8 cellular contexts compared by ENCODE assay signal in genomic region chr13:20525144-20525600, GRCh38. TPM values are rescaled to one million over a fixed set of nuclear protein-coding genes. Genes with fewer than 3 reads are reported as not detected.
DNase-seq lines count a peak whose midpoint lies in the region; TF ChIP-seq lines count a peak whose summit lies in the region.

No MANE protein-coding gene starts in this region.

- H3K9ac ChIP-seq in OCI-LY3 (ENCODE audit: low read length) (peak overlapping the region; percentile 85), skeletal muscle satellite cell (ENCODE audit: low read depth, low read length) (peak overlapping the region; percentile 79)

- H3K4me3 Mint-ChIP-seq in MCF 10A (ENCODE audit: unreplicated experiment), result peak overlapping the region; percentile 83

- H3K27me3 Mint-ChIP-seq in MCF 10A (ENCODE audit: insufficient read depth, unreplicated experiment), result no peaks in the 10 kb centered on the region

- no peaks in the 10 kb centered on the region for H4K20me1 ChIP-seq in OCI-LY3 (ENCODE audit: insufficient read depth, low read length)

- peak overlapping the region; percentile 73 for H2AFZ ChIP-seq in OCI-LY3 (ENCODE audit: low read depth, low read length)

- H3K9me3 Mint-ChIP-seq in MCF 10A (ENCODE audit: unreplicated experiment), result no peaks in the 10 kb centered on the region

- H3K4me2 ChIP-seq in OCI-LY3 (ENCODE audit: low read length) (peak overlapping the region; percentile 69), skeletal muscle satellite cell (ENCODE audit: low read length) (peak overlapping the region; percentile 86)

- H3K27ac ChIP-seq in OCI-LY3 (ENCODE audit: low read length), result no peak overlapping the region

- BruUV-seq in MCF 10A (replicated peaks; lab: Mats Ljungman, UMichigan), result no TSS peak

- in situ Hi-C loops in G401 (cut with HindIII; ENCODE audit: low sequenced_read_pairs), result no loop called here
- in situ Hi-C loops in HAP-1 (cut with MboI; ENCODE audit: low sequenced_read_pairs), result no loop called here
- in situ Hi-C loops in GM13977 (cut with MboI; ENCODE audit: low pct_unique_long_range_greater_than_20kb, low sequenced_read_pairs, unreplicated experiment), result no loop called here

- H3K4me1 ChIP-seq in HAP-1 (peaks cover 7% of the 10 kb centered on the region), OCI-LY3 (ENCODE audit: low read length) (peaks cover 29% of the 10 kb centered on the region), skeletal muscle satellite cell (ENCODE audit: control insufficient read depth, insufficient read depth, low read length) (peaks cover 12% of the 10 kb centered on the region)

- no peak for TF ChIP-seq CTCF in OCI-LY3 (IDR thresholded peaks at IDR 0.05; ENCODE audit: low read depth, low read length)
- TF ChIP-seq CTCF in MCF 10A (IDR thresholded peaks at IDR 0.05; ENCODE audit: unreplicated experiment), result no peak
- no peak for TF ChIP-seq CTCF in GM13977 (IDR thresholded peaks at IDR 0.05; ENCODE audit: extremely low read depth, insufficient read depth, missing control alignments)

- CTCF ChIA-PET in MCF 10A (lab: Yijun Ruan, JAX), result no interaction called here

- H3K9me3 ChIP-seq in HAP-1 (no peaks in the 10 kb centered on the region), OCI-LY3 (ENCODE audit: insufficient read depth, low read length) (no peaks in the 10 kb centered on the region), skeletal muscle satellite cell (replicated peaks; ENCODE audit: low read length) (no peaks in the 10 kb centered on the region)

- DNase-seq in G401 (ENCODE audit: low spot score), result peak; percentile 45
- peak in 1 of 2 experiments; percentile 56 for DNase-seq in HAP-1 (ENCODE audit: low spot score in 2 of 2)
- peak; percentile 16 for DNase-seq in MCF 10A (ENCODE audit: unreplicated experiment)
- peak; percentile 31 for DNase-seq in iPS-NIHi11 (ENCODE audit: low spot score)
- no peak for DNase-seq in NCI-H1417 treated with DMSO at 0.1 percent for 48 hours (lab: John Stamatoyannopoulos, UW)
- DNase-seq in GM13977 (ENCODE audit: low spot score), result no peak

- peak overlapping the region; percentile 70 for H3K27ac Mint-ChIP-seq in MCF 10A (ENCODE audit: low read depth, unreplicated experiment)

- peaks cover 6% of the 10 kb centered on the region for H3K4me1 Mint-ChIP-seq in MCF 10A (ENCODE audit: insufficient read depth, unreplicated experiment)

- H3K79me2 ChIP-seq in OCI-LY3 (ENCODE audit: low read length), result peaks cover 5% of the 10 kb centered on the region; the same call in 1 of the 2 replicates

- H3K36me3 Mint-ChIP-seq in MCF 10A (ENCODE audit: insufficient read depth, unreplicated experiment), result peaks cover 5% of the 10 kb centered on the region

- intact Hi-C loops in MCF 10A (cut with micrococcal nuclease), result loop anchor here (10.0 kb wide), 1 partner anchor 180 kb away; the partner anchor contains the start of gene IL17D

- H3K27me3 ChIP-seq in HAP-1 (ENCODE audit: low read depth), result no peaks in the 10 kb centered on the region
- no peaks in the 10 kb centered on the region for H3K27me3 ChIP-seq in OCI-LY3 (ENCODE audit: low read depth, low read length)
- H3K27me3 ChIP-seq in skeletal muscle satellite cell (ENCODE audit: control insufficient read depth, insufficient read depth, low read length), result no peaks in the 10 kb centered on the region

- H3K4me3 ChIP-seq in HAP-1 (peak overlapping the region; percentile 50), OCI-LY3 (ENCODE audit: low read length) (peak overlapping the region; percentile 77), skeletal muscle satellite cell (ENCODE audit: low read length) (peak overlapping the region; percentile 87)

- H3K36me3 ChIP-seq in HAP-1 (replicated peaks), result no peaks in the 10 kb centered on the region
- no peaks in the 10 kb centered on the region for H3K36me3 ChIP-seq in OCI-LY3 (replicated peaks; ENCODE audit: low read depth, low read length)
- no peaks in the 10 kb centered on the region for H3K36me3 ChIP-seq in skeletal muscle satellite cell (ENCODE audit: insufficient read depth, low read length)

- POLR2A ChIA-PET in MCF 10A (lab: Yijun Ruan, JAX), result interaction anchor here (0.9 to 5.1 kb wide), 4 partner anchors 11 to 146 kb away, joined by 3 to 35 read pairs (median 4); partner anchors contain the start of gene IFT88

RNA-seq across cellular contexts. Expression of gene CRYL1, which starts 0.5 kb away (rescaled TPM):
- total RNA-seq in G401 (2014; rRNA removed; shearing (Covaris generic)), result 21.4 and 34.0 TPM in 2 replicates
- 15.1 and 21.2 TPM in 2 replicates for total RNA-seq in MCF 10A (2022)
- total RNA-seq in skeletal muscle satellite cell (2012; rRNA removed), result 23.2 and 24.6 TPM in 2 replicates

RNA-seq across cellular contexts. Expression of gene IFT88, which starts 41.8 kb away (rescaled TPM):
- total RNA-seq in G401 (2014; rRNA removed; shearing (Covaris generic)), result 11.1 and 16.4 TPM in 2 replicates
- total RNA-seq in MCF 10A (2022), result 18.3 and 19.8 TPM in 2 replicates
- total RNA-seq in skeletal muscle satellite cell (2012; rRNA removed), result 10.3 and 10.9 TPM in 2 replicates

Comparison
In these comparisons a context has a peak if more than half of its experiments do, and no peak if none do; other contexts are left out.
1. DNase-seq: peak in G401 (single experiment), MCF 10A (single experiment) and iPS-NIHi11 (single experiment); none in NCI-H1417 treated with DMSO at 0.1 percent for 48 hours (single experiment) and GM13977 (single experiment).
2. Peak in every context shown above with its lines, with median percentiles within 50 percentile points of each other: H3K4me3 ChIP-seq.